In genomic region chr19:3683405-3683865, GRCh38 we compare ENCODE assay signal across 12 cellular contexts. TPM values are rescaled to one million over a fixed set of nuclear protein-coding genes. Genes with fewer than 3 reads are reported as not detected.
A peak's percentile ranks its signal among the peaks of the same experiment; 100 is the strongest.
DNase-seq lines count a peak whose midpoint lies in the region; ATAC-seq and TF ChIP-seq lines count a peak whose summit lies in the region.
"Had no signal": no experiment of that assay in that cellular context is flagged by ENCODE, and none has a peak within 500 bp of the region (broad histone marks: within the 10 kb centered on the region; RNA-seq: fewer than 3 reads in every experiment).

No MANE protein-coding gene starts in this region.

- H3K27ac ChIP-seq in HUES6 (ENCODE audit: low read depth, low read length) (peak overlapping the region; percentile 18; the same call in 1 of the 2 replicates), left lung (no peak overlapping the region), thyroid gland (peak overlapping the region; percentile 18 to 58 (median 44))

- DNase-seq in endothelial cell (ENCODE audit: low spot score) (peak; percentile 43), left lung (no peak), thyroid gland (peak; percentile 16 to 22), NCI-H2196 treated with DMSO at 0.1 percent for 48 hours (lab: John Stamatoyannopoulos, UW; ENCODE audit: unreplicated experiment) (no peak), NCI-H1417 (lab: John Stamatoyannopoulos, UW) (no peak)
- DNase-seq in activated CD4-positive, alpha-beta T cell treated with anti-CD3 and anti-CD28 coated beads for 4 hours, result no peak
- DNase-seq: activated T-cell treated with anti-CD3 and anti-CD28 coated beads, Interleukin-2, amount 50 U/mL, for 4 hours; effector CD4-positive, alpha-beta T cell; NCI-H774; T-helper 9 cell had no signal

- intact Hi-C loops in left lung (cut with DNase I), result no loop called here
- intact Hi-C loops in thyroid gland (cut with DNase I), result no loop called here

- H3K9me3 Mint-ChIP-seq in endothelial cell (ENCODE audit: unreplicated experiment), result no peaks in the 10 kb centered on the region
- H3K9me3 Mint-ChIP-seq: activated T-cell treated with anti-CD3 and anti-CD28 coated beads, Interleukin-2, amount 50 U/mL, for 4 hours had no signal

- H3K36me3 ChIP-seq in HUES6 (ENCODE audit: control insufficient read depth, insufficient read depth, low read length) (peaks cover 6% of the 10 kb centered on the region), left lung (peaks cover 0 to 16% of the 10 kb centered on the region in 2 donors), thyroid gland (peaks cover 0 to 5% of the 10 kb centered on the region in 2 donors)

- no peaks in the 10 kb centered on the region for H3K27me3 ChIP-seq in HUES6 (ENCODE audit: control insufficient read depth, insufficient read depth, low read length)
- peaks cover 0 to 5% of the 10 kb centered on the region in 2 donors for H3K27me3 ChIP-seq in left lung
- H3K27me3 ChIP-seq in thyroid gland, result no peaks in the 10 kb centered on the region

- H3K27me3 Mint-ChIP-seq in endothelial cell (ENCODE audit: unreplicated experiment), result peaks cover 12% of the 10 kb centered on the region

- ATAC-seq in left lung (peak; percentile 51), GM19455 (IDR thresholded peaks at IDR 0.05; ENCODE audit: unreplicated experiment) (no peak)
- ATAC-seq: activated T-cell treated with anti-CD3 and anti-CD28 coated beads, Interleukin-2, amount 50 U/mL, for 4 hours had no signal

- no peak overlapping the region for H3K4me3 ChIP-seq in HUES6 (ENCODE audit: low read depth, low read length)
- no peak overlapping the region for H3K4me3 ChIP-seq in left lung
- H3K4me3 ChIP-seq in thyroid gland (replicated peaks in 1 of 3), result no peak overlapping the region

- TF ChIP-seq CTCF in endothelial cell (IDR thresholded peaks at IDR 0.05; ENCODE audit: unreplicated experiment) (no peak), left lung (IDR thresholded peaks at IDR 0.05) (no peak), thyroid gland (IDR thresholded peaks at IDR 0.05) (no peak)

- peak overlapping the region; percentile 56 for H3K9ac ChIP-seq in HUES6 (ENCODE audit: low read length)

- H3K36me3 Mint-ChIP-seq in endothelial cell (ENCODE audit: low read depth, unreplicated experiment), result peaks cover 16% of the 10 kb centered on the region

- H3K4me1 ChIP-seq in HUES6 (ENCODE audit: control insufficient read depth, insufficient read depth, low read length) (peaks cover 43% of the 10 kb centered on the region), left lung (peaks cover 0 to 21% of the 10 kb centered on the region in 2 donors), thyroid gland (peaks cover 0 to 18% of the 10 kb centered on the region in 2 donors)

- TF ChIP-seq POLR2A in thyroid gland (IDR thresholded peaks at IDR 0.05), result peak in 1 of 2 donors; percentile 6

- H3K4me1 Mint-ChIP-seq in endothelial cell (ENCODE audit: unreplicated experiment), result peaks cover 15% of the 10 kb centered on the region

- H3K4me3 Mint-ChIP-seq in endothelial cell (ENCODE audit: unreplicated experiment), result no peak overlapping the region
- H3K4me3 Mint-ChIP-seq: activated T-cell treated with anti-CD3 and anti-CD28 coated beads, Interleukin-2, amount 50 U/mL, for 4 hours had no signal

- no peak overlapping the region for H3K27ac Mint-ChIP-seq in endothelial cell (ENCODE audit: unreplicated experiment)

- 74 to 89% methylated on average over 18 of the region's 19 CpGs for WGBS in thyroid gland, 2 donors

- peaks cover 18% of the 10 kb centered on the region for H3K9me3 ChIP-seq in HUES6 (ENCODE audit: control insufficient read depth, insufficient read depth, low read depth, low read length)
- peaks cover 0 to 9% of the 10 kb centered on the region in 2 donors for H3K9me3 ChIP-seq in left lung
- no peaks in the 10 kb centered on the region for H3K9me3 ChIP-seq in thyroid gland

RNA-seq across cellular contexts. Expression of gene PIP5K1C, which starts 16.8 kb away (rescaled TPM):
- total RNA-seq in endothelial cell (ENCODE audit: unreplicated experiment) (65.8 TPM), left lung (10 to 100 TPM; 38.7 to 42.2 TPM), thyroid gland (10 to 100 TPM; 23.2 to 42.4 (median 35.0) TPM)

RNA-seq across cellular contexts. Expression of gene TJP3, which starts 24.7 kb away (rescaled TPM):
- 3.1 TPM for total RNA-seq in endothelial cell (ENCODE audit: unreplicated experiment)
- total RNA-seq in left lung, result 10 to 100 TPM; 33.8 to 36.2 TPM
- total RNA-seq in thyroid gland, result 10 to 100 TPM; 29.7 to 43.7 (median 39.8) TPM

RNA-seq across cellular contexts. Expression of gene CACTIN, which starts 56.8 kb away (rescaled TPM):
- total RNA-seq in endothelial cell (ENCODE audit: unreplicated experiment), result 31.8 TPM
- 10 to 100 TPM; 19.8 to 21.6 TPM for total RNA-seq in left lung
- 10 to 100 TPM; 18.8 to 30.6 (median 24.5) TPM for total RNA-seq in thyroid gland

Comparison
In these comparisons a context has a peak if more than half of its experiments do, and no peak if none do; other contexts are left out.
1. H3K27ac ChIP-seq: peak in HUES6 (single experiment) and thyroid gland (3 of 3); none in left lung (0 of 2).
2. DNase-seq: peak in endothelial cell (single experiment) and thyroid gland (2 of 2); none in left lung (0 of 2), NCI-H2196 treated with DMSO at 0.1 percent for 48 hours (single experiment), NCI-H1417 (0 of 3) and activated CD4-positive, alpha-beta T cell treated with anti-CD3 and anti-CD28 coated beads for 4 hours (0 of 2).